ENCODE assay signal across 15 cellular contexts in genomic region chr6:36245572-36246031, GRCh38. TPM values are rescaled to one million over a fixed set of nuclear protein-coding genes. Genes with fewer than 3 reads are reported as not detected.
DNase-seq lines count a peak whose midpoint lies in the region; ATAC-seq and TF ChIP-seq lines count a peak whose summit lies in the region.
"Had no signal": no experiment of that assay in that cellular context is flagged by ENCODE, and none has a peak within 500 bp of the region (broad histone marks: within the 10 kb centered on the region; RNA-seq: fewer than 3 reads in every experiment).

No MANE protein-coding gene starts in this region.

- H3K4me1 ChIP-seq in cardiac muscle cell (ENCODE audit: low read depth) (no peaks in the 10 kb centered on the region), iPS DF 6.9 (ENCODE audit: control insufficient read depth, insufficient read depth, low read length) (peaks cover 7% of the 10 kb centered on the region; the same call in 1 of the 2 replicates), stomach (peaks cover 0 to 12% (median 5%) of the 10 kb centered on the region in 4 donors)

- H3K9me3 ChIP-seq in cardiac muscle cell (ENCODE audit: low read depth): no peaks in the 10 kb centered on the region
- no peaks in the 10 kb centered on the region for H3K9me3 ChIP-seq in iPS DF 6.9 (ENCODE audit: control insufficient read depth, insufficient read depth, low read length)
- no peaks in the 10 kb centered on the region for H3K9me3 ChIP-seq in stomach

- no peak for DNase-seq in cardiac muscle cell (ENCODE audit: low read depth in 1 of 2, low spot score in 1 of 2)
- no peak for DNase-seq in Right ventricle myocardium superior
- DNase-seq in T-cell: peak in 18 of 34 experiments; percentile 2 to 21 (median 11)
- peak; percentile 35 for DNase-seq in iPS DF 6.9 (ENCODE audit: low read depth, low spot score)
- DNase-seq in stomach: peak; percentile 45
- no peak for DNase-seq in RPMI8226
- DNase-seq in AG20443 (ENCODE audit: low spot score): no peak
- DNase-seq: activated naive CD4-positive, alpha-beta T cell treated with Interleukin-2 at 50 U/mL for 16 hours; effector CD8-positive, alpha-beta T cell; kidney; NCI-H510A had no signal

- H3K27me3 ChIP-seq in cardiac muscle cell (no peaks in the 10 kb centered on the region), iPS DF 6.9 (ENCODE audit: control insufficient read depth, insufficient read depth, low read length) (no peaks in the 10 kb centered on the region), stomach (no peaks in the 10 kb centered on the region)

- CTCF ChIA-PET in T-cell (lab: Charles Lee): interaction anchor here in 1 of 2 donors (0.6 kb wide), 1 partner anchor 72 kb away, joined by 3 read pairs; no protein-coding TSS in a partner anchor

- no peaks in the 10 kb centered on the region for H3K36me3 Mint-ChIP-seq in T-cell

- ATAC-seq in Right ventricle myocardium superior (ENCODE audit: poor library complexity) (no peak), T-cell (replicated peaks in 1 of 4) (peak in 3 of 4 experiments; percentile 26 to 69 (median 33)), GM19467 (IDR thresholded peaks at IDR 0.05; ENCODE audit: unreplicated experiment) (no peak)

- intact Hi-C loops in Right ventricle myocardium superior (cut with DNase I) (no loop called here), stomach (cut with DNase I; ENCODE audit: low total_unique reads) (no loop called here)

- peaks cover 4 to 5% of the 10 kb centered on the region in 2 donors for H3K27me3 Mint-ChIP-seq in T-cell

- H3K27ac Mint-ChIP-seq in T-cell: no peak overlapping the region
- H3K27ac Mint-ChIP-seq: T-helper 1 cell treated with Interleukin-12 subunit alpha and Interleukin-12 subunit beta and Interleukin-4 antibody, amounts not matched to agents 30 μg/mL and 1 μg/mL, for 36 hours had no signal

- peaks cover 11 to 16% (median 13%) of the 10 kb centered on the region in 3 donors for H3K4me1 Mint-ChIP-seq in T-cell

- TF ChIP-seq CTCF in cardiac muscle cell (IDR thresholded peaks at IDR 0.05; ENCODE audit: low read depth, low read length): peak; percentile 24
- no peak for TF ChIP-seq CTCF in stomach (IDR thresholded peaks at IDR 0.05)

- no peaks in the 10 kb centered on the region for H3K9me3 Mint-ChIP-seq in T-cell
- H3K9me3 Mint-ChIP-seq: T-helper 1 cell treated with Interleukin-12 subunit alpha and Interleukin-12 subunit beta and Interleukin-4 antibody, amounts not matched to agents 30 μg/mL and 1 μg/mL, for 36 hours had no signal

- no CpG with 5 or more reads among the region's 8 CpGs for WGBS in iPS DF 6.9 (ENCODE audit: insufficient coverage, insufficient read length)
- WGBS in stomach, 5 donors: 33 to 57% (median 41%) methylated on average over 7 to 8 of the region's 8 CpGs

- POLR2A ChIA-PET in T-cell (lab: Charles Lee): no interaction called here

- no peaks in the 10 kb centered on the region for H3K36me3 ChIP-seq in cardiac muscle cell
- H3K36me3 ChIP-seq in iPS DF 6.9 (ENCODE audit: control insufficient read depth, insufficient read depth, low read length): no peaks in the 10 kb centered on the region
- no peaks in the 10 kb centered on the region for H3K36me3 ChIP-seq in stomach

- no peak for TF ChIP-seq POLR2A in stomach (IDR thresholded peaks at IDR 0.05)

- TF ChIP-seq EP300 in stomach (IDR thresholded peaks at IDR 0.05): no peak

- H3K27ac ChIP-seq in cardiac muscle cell (no peak overlapping the region), iPS DF 6.9 (ENCODE audit: low read length) (no peak overlapping the region), stomach (no peak overlapping the region)

- H3K4me3 ChIP-seq in cardiac muscle cell (no peak overlapping the region), iPS DF 6.9 (ENCODE audit: low read length) (no peak overlapping the region), stomach (no peak overlapping the region)

- H3K4me3 Mint-ChIP-seq in T-cell: no peak overlapping the region
- H3K4me3 Mint-ChIP-seq: T-helper 1 cell treated with Interleukin-12 subunit alpha and Interleukin-12 subunit beta and Interleukin-4 antibody, amounts not matched to agents 30 μg/mL and 1 μg/mL, for 36 hours had no signal

RNA-seq across cellular contexts. Expression of gene PNPLA1, which starts 24.3 kb away (rescaled TPM):
- total RNA-seq in cardiac muscle cell (not detected in 2 replicates), Right ventricle myocardium superior (not detected), T-cell (under 1 TPM in 2 of 5 donors, not detected in 3; 0.20 to 0.22 TPM), stomach (under 1 TPM in 1 of 5 donors, not detected in 4; 0.58 TPM)
- polyA plus RNA-seq in cardiac muscle cell (not detected in 2 replicates), stomach (1 to 10 TPM in 1 of 3 donors, under 1 TPM in 2; 0.38 to 2.2 (median 0.61) TPM)
- total RNA-seq: H4, renal cortical epithelial cell had no signal

RNA-seq across cellular contexts. Expression of gene BRPF3, which starts 49.1 kb away (rescaled TPM):
- total RNA-seq in cardiac muscle cell (17.3 and 22.3 TPM in 2 replicates), Right ventricle myocardium superior (17.8 TPM), T-cell (10 to 100 TPM; 33.9 to 38.5 (median 35.7) TPM), stomach (100 to 1,000 TPM in 1 of 5 donors, 10 to 100 TPM in 4; 19.5 to 343 (median 59.7) TPM)
- polyA plus RNA-seq in cardiac muscle cell (9.4 and 15.9 TPM in 2 replicates), stomach (10 to 100 TPM in 2 of 3 donors, 1 to 10 TPM in 1; 7.0 to 17.6 (median 12.7) TPM)

Comparison
In these comparisons a context has a peak if more than half of its experiments do, and no peak if none do; other contexts are left out.
1. DNase-seq: peak in T-cell (18 of 34), iPS DF 6.9 (single experiment) and stomach (single experiment); none in cardiac muscle cell (0 of 2), Right ventricle myocardium superior (single experiment), RPMI8226 (single experiment) and AG20443 (single experiment).
2. ATAC-seq: peak in T-cell (3 of 4); none in Right ventricle myocardium superior (single experiment) and GM19467 (single experiment).